ENCODE assay signal across 29 cellular contexts in the genomic region with DNA sequence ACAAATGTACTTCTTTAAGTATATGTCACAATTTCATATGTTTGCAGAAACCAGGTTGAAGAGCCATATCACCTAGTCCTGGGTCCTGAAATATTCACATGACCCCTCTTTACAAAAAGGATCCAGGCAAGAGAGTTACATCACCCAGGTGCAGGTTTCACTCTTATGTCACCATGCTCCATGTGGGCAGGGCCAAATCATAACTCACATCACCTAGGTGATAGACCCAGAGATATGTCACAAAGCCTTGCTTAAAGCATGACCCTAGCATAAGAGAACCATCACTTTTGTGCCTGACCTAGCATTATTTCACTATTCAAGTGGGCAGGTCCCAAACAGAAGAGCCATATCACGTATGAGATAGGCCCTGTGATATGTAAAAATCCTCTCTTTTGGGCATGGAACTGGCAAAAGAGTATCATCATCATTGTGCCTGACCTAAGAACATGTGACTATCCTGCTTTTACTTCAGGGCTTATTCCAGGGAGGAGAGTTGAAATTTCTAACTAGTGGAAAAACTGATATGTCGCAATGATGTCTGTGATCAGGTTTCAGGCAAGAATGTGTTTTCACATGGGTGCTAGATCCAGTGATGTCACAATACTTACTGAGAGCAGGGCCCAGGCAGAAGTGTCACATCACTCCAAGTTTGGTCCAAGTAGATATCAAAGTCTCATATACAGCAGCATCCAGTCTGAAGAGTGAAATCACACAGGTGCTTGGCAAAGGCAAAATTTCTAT.
A peak's percentile ranks its signal among the peaks of the same experiment; 100 is the strongest.
DNase-seq lines count a peak whose midpoint lies in the region; ATAC-seq and TF ChIP-seq lines count a peak whose summit lies in the region.
"Had no signal": no experiment of that assay in that cellular context is flagged by ENCODE, and none has a peak within 500 bp of the region (broad histone marks: within the 10 kb centered on the region; RNA-seq: fewer than 3 reads in every experiment).

No MANE protein-coding gene starts in this region.

- no peaks in the 10 kb centered on the region for H3K27me3 ChIP-seq in gastrocnemius medialis
- no peaks in the 10 kb centered on the region for H3K27me3 ChIP-seq in gastroesophageal sphincter
- H3K27me3 ChIP-seq: BLaER1, cardiac muscle cell, esophagus muscularis mucosa had no signal

- H3K4me3 ChIP-seq in epithelial cell of esophagus (ENCODE audit: low read length) (no peak overlapping the region), gastrocnemius medialis (no peak overlapping the region), gastroesophageal sphincter (no peak overlapping the region)
- H3K4me3 ChIP-seq: BLaER1, cardiac muscle cell, esophagus muscularis mucosa, GM12878 had no signal

- H3K27me3 Mint-ChIP-seq in activated naive CD4-positive, alpha-beta T cell treated with anti-CD3 and anti-CD28 coated beads for 36 hours (ENCODE audit: low read depth): no peaks in the 10 kb centered on the region
- H3K27me3 Mint-ChIP-seq: effector memory CD8-positive, alpha-beta T cell; natural killer cell treated with Interleukin-12 subunit alpha and Interleukin-12 subunit beta and Interleukin-15 and Interleukin-18, amount 100 ng/mL, for 72 hours; type B pancreatic cell had no signal

- H3K4me1 ChIP-seq in gastrocnemius medialis (no peaks in the 10 kb centered on the region), gastroesophageal sphincter (no peaks in the 10 kb centered on the region)
- H3K4me1 ChIP-seq: BLaER1, esophagus muscularis mucosa had no signal

- 60% methylated on average over 1 of the region's 2 CpGs; no CpG with 5 or more reads in 1 of the 2 donors for WGBS in gastroesophageal sphincter (ENCODE audit: low coverage in 1 of 2), 2 donors

- peak; percentile 13 for DNase-seq in activated naive CD4-positive, alpha-beta T cell treated with anti-CD3 and anti-CD28 coated beads for 36 hours
- no peak for DNase-seq in activated naive CD4-positive, alpha-beta T cell treated with anti-CD3 and anti-CD28 coated beads, Interleukin-2, amount 50 U/mL, for 16 hours
- DNase-seq in epithelial cell of esophagus (ENCODE audit: low read depth) (peak; percentile 78), gastrocnemius medialis (peak in 1 of 2 donors; percentile 11)
- DNase-seq: activated CD4-positive, alpha-beta T cell treated with anti-CD3 and anti-CD28 coated beads for 48 hours; activated naive CD4-positive, alpha-beta T cell treated with Interleukin-2 at 50 U/mL for 16 hours; anterior cingulate cortex; cortex of kidney; DND-41; effector memory CD8-positive, alpha-beta T cell; glutamatergic neuron; IMR-90; midbrain; NCI-H187; NCI-H524; Right ventricle myocardium superior; substantia nigra had no signal

- H3K9me3 ChIP-seq in gastrocnemius medialis: no peaks in the 10 kb centered on the region
- no peaks in the 10 kb centered on the region for H3K9me3 ChIP-seq in gastroesophageal sphincter
- H3K9me3 ChIP-seq: BLaER1, esophagus muscularis mucosa had no signal

- ATAC-seq in HG02798 (IDR thresholded peaks at IDR 0.05; ENCODE audit: poor library complexity, unreplicated experiment): peak; percentile 57
- peak; percentile 53 to 62 for ATAC-seq in gastrocnemius medialis
- no peak for ATAC-seq in SK-N-SH treated with all-trans-retinoic acid at 6 μM for 48 hours
- no peak for ATAC-seq in gastroesophageal sphincter
- ATAC-seq in HG03571 (IDR thresholded peaks at IDR 0.05; ENCODE audit: unreplicated experiment): no peak
- ATAC-seq: effector memory CD8-positive, alpha-beta T cell; GM12878; natural killer cell treated with Interleukin-12 subunit alpha and Interleukin-12 subunit beta and Interleukin-15 and Interleukin-18, amount 100 ng/mL, for 72 hours had no signal

- in situ Hi-C loops in gastrocnemius medialis (cut with MboI; ENCODE audit: low sequenced_read_pairs in 4 of 4): no loop called here

- H3K36me3 Mint-ChIP-seq in activated naive CD4-positive, alpha-beta T cell treated with anti-CD3 and anti-CD28 coated beads for 36 hours (ENCODE audit: low read depth): no peaks in the 10 kb centered on the region
- H3K36me3 Mint-ChIP-seq: natural killer cell treated with Interleukin-12 subunit alpha and Interleukin-12 subunit beta and Interleukin-15 and Interleukin-18, amount 100 ng/mL, for 72 hours; type B pancreatic cell had no signal

- no peak for TF ChIP-seq CTCF in epithelial cell of esophagus (IDR thresholded peaks at IDR 0.05; ENCODE audit: insufficient read depth, low read depth, low read length, missing control alignments)
- TF ChIP-seq CTCF in gastrocnemius medialis (IDR thresholded peaks at IDR 0.05 in 4 of 5, conservative IDR thresholded peaks at IDR 0.05 in 1 of 5): no peak
- no peak for TF ChIP-seq CTCF in gastroesophageal sphincter (IDR thresholded peaks at IDR 0.05)

- intact Hi-C loops in activated naive CD4-positive, alpha-beta T cell treated with anti-CD3 and anti-CD28 coated beads for 36 hours (cut with micrococcal nuclease): loop anchor here (5.0 kb wide), 1 partner anchor 51 kb away; no protein-coding TSS in a partner anchor
- intact Hi-C loops in gastrocnemius medialis (cut with DNase I; ENCODE audit: low total_unique reads): no loop called here

- TF ChIP-seq POLR2A in gastrocnemius medialis (IDR thresholded peaks at IDR 0.05): no peak
- TF ChIP-seq POLR2A in gastroesophageal sphincter (IDR thresholded peaks at IDR 0.05): no peak

- no peaks in the 10 kb centered on the region for H3K4me1 Mint-ChIP-seq in activated naive CD4-positive, alpha-beta T cell treated with anti-CD3 and anti-CD28 coated beads for 36 hours (ENCODE audit: low read depth)

- H3K4me3 Mint-ChIP-seq in activated naive CD4-positive, alpha-beta T cell treated with anti-CD3 and anti-CD28 coated beads for 36 hours: no peak overlapping the region
- H3K4me3 Mint-ChIP-seq: activated T-cell treated with anti-CD3 and anti-CD28 coated beads, Interleukin-2, amount 50 U/mL, for 72 hours; effector memory CD8-positive, alpha-beta T cell; natural killer cell treated with Interleukin-12 subunit alpha and Interleukin-12 subunit beta and Interleukin-15 and Interleukin-18, amount 100 ng/mL, for 72 hours; type B pancreatic cell had no signal

- H3K27ac Mint-ChIP-seq in activated naive CD4-positive, alpha-beta T cell treated with anti-CD3 and anti-CD28 coated beads for 36 hours: no peak overlapping the region
- H3K27ac Mint-ChIP-seq: effector memory CD8-positive, alpha-beta T cell; natural killer cell treated with Interleukin-12 subunit alpha and Interleukin-12 subunit beta and Interleukin-15 and Interleukin-18, amount 100 ng/mL, for 72 hours; type B pancreatic cell had no signal

- H3K36me3 ChIP-seq in gastrocnemius medialis (no peaks in the 10 kb centered on the region), gastroesophageal sphincter (no peaks in the 10 kb centered on the region)
- H3K36me3 ChIP-seq: BLaER1, cardiac muscle cell, esophagus muscularis mucosa had no signal

- H3K27ac ChIP-seq in gastrocnemius medialis (peak overlapping the region in 1 of 4 donors; percentile 22), gastroesophageal sphincter (no peak overlapping the region)
- H3K27ac ChIP-seq: BLaER1, cardiac muscle cell, esophagus muscularis mucosa, VCaP had no signal

- no peaks in the 10 kb centered on the region for H3K9me3 Mint-ChIP-seq in activated naive CD4-positive, alpha-beta T cell treated with anti-CD3 and anti-CD28 coated beads for 36 hours
- H3K9me3 Mint-ChIP-seq: activated T-cell treated with anti-CD3 and anti-CD28 coated beads, Interleukin-2, amount 50 U/mL, for 72 hours; effector memory CD8-positive, alpha-beta T cell; natural killer cell treated with Interleukin-12 subunit alpha and Interleukin-12 subunit beta and Interleukin-15 and Interleukin-18, amount 100 ng/mL, for 72 hours; type B pancreatic cell had no signal

- TF ChIP-seq EP300 in gastroesophageal sphincter (IDR thresholded peaks at IDR 0.05): no peak

- CTCF ChIA-PET in activated naive CD4-positive, alpha-beta T cell treated with anti-CD3 and anti-CD28 coated beads for 36 hours (lab: Charles Lee): no interaction called here

TF ChIP-seq in SK-N-SH treated with all-trans-retinoic acid at 6 μM for 48 hours, 23 proteins besides CTCF, POLR2A, EP300 and RAD21:
- TF ChIP-seq, protein P1, sequence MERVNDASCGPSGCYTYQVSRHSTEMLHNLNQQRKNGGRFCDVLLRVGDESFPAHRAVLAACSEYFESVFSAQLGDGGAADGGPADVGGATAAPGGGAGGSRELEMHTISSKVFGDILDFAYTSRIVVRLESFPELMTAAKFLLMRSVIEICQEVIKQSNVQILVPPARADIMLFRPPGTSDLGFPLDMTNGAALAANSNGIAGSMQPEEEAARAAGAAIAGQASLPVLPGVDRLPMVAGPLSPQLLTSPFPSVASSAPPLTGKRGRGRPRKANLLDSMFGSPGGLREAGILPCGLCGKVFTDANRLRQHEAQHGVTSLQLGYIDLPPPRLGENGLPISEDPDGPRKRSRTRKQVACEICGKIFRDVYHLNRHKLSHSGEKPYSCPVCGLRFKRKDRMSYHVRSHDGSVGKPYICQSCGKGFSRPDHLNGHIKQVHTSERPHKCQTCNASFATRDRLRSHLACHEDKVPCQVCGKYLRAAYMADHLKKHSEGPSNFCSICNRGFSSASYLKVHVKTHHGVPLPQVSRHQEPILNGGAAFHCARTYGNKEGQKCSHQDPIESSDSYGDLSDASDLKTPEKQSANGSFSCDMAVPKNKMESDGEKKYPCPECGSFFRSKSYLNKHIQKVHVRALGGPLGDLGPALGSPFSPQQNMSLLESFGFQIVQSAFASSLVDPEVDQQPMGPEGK (CRISPR knock-in tag; IDR thresholded peaks at IDR 0.05; ENCODE audit: borderline replicate concordance): no peak
- no peak for TF ChIP-seq GLIS3 (CRISPR knock-in tag; IDR thresholded peaks at IDR 0.05)
- TF ChIP-seq, protein P2, sequence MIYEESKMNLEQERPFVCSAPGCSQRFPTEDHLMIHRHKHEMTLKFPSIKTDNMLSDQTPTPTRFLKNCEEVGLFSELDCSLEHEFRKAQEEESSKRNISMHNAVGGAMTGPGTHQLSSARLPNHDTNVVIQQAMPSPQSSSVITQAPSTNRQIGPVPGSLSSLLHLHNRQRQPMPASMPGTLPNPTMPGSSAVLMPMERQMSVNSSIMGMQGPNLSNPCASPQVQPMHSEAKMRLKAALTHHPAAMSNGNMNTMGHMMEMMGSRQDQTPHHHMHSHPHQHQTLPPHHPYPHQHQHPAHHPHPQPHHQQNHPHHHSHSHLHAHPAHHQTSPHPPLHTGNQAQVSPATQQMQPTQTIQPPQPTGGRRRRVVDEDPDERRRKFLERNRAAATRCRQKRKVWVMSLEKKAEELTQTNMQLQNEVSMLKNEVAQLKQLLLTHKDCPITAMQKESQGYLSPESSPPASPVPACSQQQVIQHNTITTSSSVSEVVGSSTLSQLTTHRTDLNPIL (CRISPR knock-in tag; IDR thresholded peaks at IDR 0.05; ENCODE audit: low read depth): no peak
- TF ChIP-seq ZNF565 (CRISPR knock-in tag; conservative IDR thresholded peaks at IDR 0.05; ENCODE audit: low read depth): no peak
- no peak for TF ChIP-seq ARNTL (CRISPR knock-in tag; IDR thresholded peaks at IDR 0.05; ENCODE audit: borderline replicate concordance, low read depth)

Comparison
In these comparisons a context has a peak if more than half of its experiments do, and no peak if none do; other contexts are left out.
1. ATAC-seq: peak in HG02798 (single experiment) and gastrocnemius medialis (2 of 2); none in SK-N-SH treated with all-trans-retinoic acid at 6 μM for 48 hours (single experiment), gastroesophageal sphincter (single experiment) and HG03571 (single experiment).